ENCODE assay signal across 10 cellular contexts in genomic region chr11:68946416-68947090, GRCh38. TPM values are rescaled to one million over a fixed set of nuclear protein-coding genes. Genes with fewer than 3 reads are reported as not detected.
DNase-seq lines count a peak whose midpoint lies in the region; ATAC-seq and TF ChIP-seq lines count a peak whose summit lies in the region.
"Had no signal": no experiment of that assay in that cellular context is flagged by ENCODE, and none has a peak within 500 bp of the region (broad histone marks: within the 10 kb centered on the region; RNA-seq: fewer than 3 reads in every experiment).

No MANE protein-coding gene starts in this region.

- no peaks in the 10 kb centered on the region for H3K27me3 ChIP-seq in MG63

- H3K36me3 ChIP-seq in MG63, result no peaks in the 10 kb centered on the region

- H3K9me3 Mint-ChIP-seq in type B pancreatic cell, result no peaks in the 10 kb centered on the region
- H3K9me3 Mint-ChIP-seq: stimulated activated naive CD8-positive, alpha-beta T cell treated with anti-CD3 and anti-CD28 coated beads, Interleukin-15, amount 100 ng/mL, for 72 hours had no signal

- no peak for ATAC-seq in HG03108 (IDR thresholded peaks at IDR 0.05; ENCODE audit: unreplicated experiment)
- ATAC-seq: stimulated activated naive CD8-positive, alpha-beta T cell treated with anti-CD3 and anti-CD28 coated beads, Interleukin-15, amount 100 ng/mL, for 72 hours had no signal

- no peaks in the 10 kb centered on the region for H3K27me3 Mint-ChIP-seq in type B pancreatic cell
- H3K27me3 Mint-ChIP-seq: stimulated activated naive CD8-positive, alpha-beta T cell treated with anti-CD3 and anti-CD28 coated beads, Interleukin-15, amount 100 ng/mL, for 72 hours had no signal

- no peaks in the 10 kb centered on the region for H3K9me3 ChIP-seq in MG63

- no peak overlapping the region for H3K4me3 Mint-ChIP-seq in type B pancreatic cell
- H3K4me3 Mint-ChIP-seq: stimulated activated naive CD8-positive, alpha-beta T cell treated with anti-CD3 and anti-CD28 coated beads, Interleukin-15, amount 100 ng/mL, for 72 hours had no signal

- H3K27ac Mint-ChIP-seq in type B pancreatic cell, result peak overlapping the region; percentile 62

- DNase-seq in MG63 (peak; percentile 64), dedifferentiated amniotic fluid mesenchymal stem cell (ENCODE audit: extremely low spot score) (peak; percentile 74), left kidney (ENCODE audit: low read depth, low spot score) (peak; percentile 79), type B pancreatic cell (ENCODE audit: extremely low spot score, unreplicated experiment) (no peak), pons (ENCODE audit: low spot score) (no peak)
- DNase-seq in activated CD4-positive, alpha-beta T cell treated with anti-CD3 and anti-CD28 coated beads, Interleukin-2, amount 50 U/mL, for 48 hours, result no peak
- DNase-seq: Kasumi-1; stimulated activated naive CD8-positive, alpha-beta T cell treated with anti-CD3 and anti-CD28 coated beads, Interleukin-15, amount 100 ng/mL, for 72 hours had no signal

- no peaks in the 10 kb centered on the region for H3K36me3 Mint-ChIP-seq in type B pancreatic cell

- peaks cover 18% of the 10 kb centered on the region for H3K4me1 Mint-ChIP-seq in type B pancreatic cell (ENCODE audit: unreplicated experiment)
- H3K4me1 Mint-ChIP-seq: stimulated activated naive CD8-positive, alpha-beta T cell treated with anti-CD3 and anti-CD28 coated beads, Interleukin-15, amount 100 ng/mL, for 72 hours had no signal

- no peak overlapping the region for H3K4me3 ChIP-seq in MG63

- TF ChIP-seq CTCF in type B pancreatic cell (conservative IDR thresholded peaks at IDR 0.05), result no peak

RNA-seq across cellular contexts. Expression of gene MRGPRD, which starts 34.2 kb away (rescaled TPM):
- not detected in 2 replicates for total RNA-seq in MG63 (2014; rRNA removed; shearing (Covaris generic); ENCODE audit: low replicate concordance)
- not detected in 2 replicates for total RNA-seq in type B pancreatic cell (ENCODE audit: low replicate concordance)
- total RNA-seq: frontal cortex had no signal

RNA-seq across cellular contexts. Expression of gene IGHMBP2, which starts 42.9 kb away (rescaled TPM):
- 7.8 and 15.6 TPM in 2 replicates for total RNA-seq in MG63 (2014; rRNA removed; shearing (Covaris generic); ENCODE audit: low replicate concordance)
- 23.6 and 28.8 TPM in 2 replicates for total RNA-seq in type B pancreatic cell (ENCODE audit: low replicate concordance)

RNA-seq across cellular contexts. Expression of gene MRPL21, which starts 42.9 kb away (rescaled TPM):
- 83.1 and 138 TPM in 2 replicates for total RNA-seq in MG63 (2014; rRNA removed; shearing (Covaris generic); ENCODE audit: low replicate concordance)
- total RNA-seq in type B pancreatic cell (ENCODE audit: low replicate concordance), result 60.2 and 67.0 TPM in 2 replicates

Comparison
In these comparisons a context has a peak if more than half of its experiments do, and no peak if none do; other contexts are left out.
1. DNase-seq: peak in MG63 (single experiment), dedifferentiated amniotic fluid mesenchymal stem cell (single experiment) and left kidney (single experiment); none in type B pancreatic cell (single experiment), activated CD4-positive, alpha-beta T cell treated with anti-CD3 and anti-CD28 coated beads, Interleukin-2, amount 50 U/mL, for 48 hours (0 of 2) and pons (single experiment).